In the genomic region with DNA sequence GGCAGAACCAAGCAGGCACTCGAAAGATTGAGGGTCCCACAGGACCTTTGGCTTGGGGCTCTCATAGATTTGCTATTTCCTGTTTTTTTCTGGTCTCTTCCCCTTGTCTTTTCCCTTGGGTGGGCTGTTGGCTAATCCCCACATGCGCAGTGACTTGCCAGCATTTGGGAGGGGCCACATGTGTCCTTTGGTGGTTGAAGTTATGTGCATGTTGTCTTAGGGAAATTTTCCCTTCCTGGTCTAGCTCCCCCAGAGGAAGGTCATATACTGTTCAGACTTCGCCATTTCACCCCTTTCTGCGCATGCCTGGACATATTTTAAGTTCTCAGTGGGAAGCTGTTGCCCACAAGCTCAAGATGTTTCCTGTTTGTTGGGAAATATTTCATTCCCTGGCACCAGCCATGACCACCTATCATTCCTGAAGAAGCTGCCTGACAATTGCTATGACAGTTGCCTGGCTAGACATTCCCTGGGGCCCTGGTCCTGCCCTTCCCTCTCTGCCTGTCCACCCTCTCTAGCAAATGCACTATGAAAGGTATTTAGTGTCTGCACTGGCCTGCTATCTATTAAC, we compare ENCODE assay signal across 1 cellular context.
TF ChIP-seq lines count a peak whose summit lies in the region.

No MANE protein-coding gene starts in this region.

TF ChIP-seq in K562, 482 proteins besides CTCF, POLR2A, EP300 and RAD21 (continues in another document):
- TF ChIP-seq IFI16 (CRISPR knock-in tag; IDR thresholded peaks at IDR 0.05) (no peak), ZNF134 (CRISPR knock-in tag; conservative IDR thresholded peaks at IDR 0.05) (no peak), ZNF589 (CRISPR knock-in tag; IDR thresholded peaks at IDR 0.05; ENCODE audit: low read depth) (no peak), NRF1 (conservative IDR thresholded peaks at IDR 0.05 in 1 of 2, IDR thresholded peaks at IDR 0.05 in 1 of 2) (peak; percentile 69 to 75), ARID3B (CRISPR knock-in tag; IDR thresholded peaks at IDR 0.05; ENCODE audit: borderline replicate concordance) (no peak), FOXM1 (IDR thresholded peaks at IDR 0.05; ENCODE audit: low read depth) (no peak), FOXM1 (CRISPR knock-in tag; IDR thresholded peaks at IDR 0.05; ENCODE audit: low read depth) (no peak), CBX3 (IDR thresholded peaks at IDR 0.05; ENCODE audit: borderline replicate concordance in 1 of 2, low read length in 2 of 2) (peak in 1 of 2 experiments; percentile 55; a peak in 1 of 3 replicates), NFYB (IDR thresholded peaks at IDR 0.05; ENCODE audit: extremely low read depth, insufficient read length) (no peak), ZBTB5 (IDR thresholded peaks at IDR 0.05) (no peak), SRSF3 (IDR thresholded peaks at IDR 0.05; ENCODE audit: insufficient read depth, low read length) (no peak), TRIM28 (IDR thresholded peaks at IDR 0.05) (no peak), ZHX1 (conservative IDR thresholded peaks at IDR 0.05; ENCODE audit: low read length) (no peak), ARNT (IDR thresholded peaks at IDR 0.05) (no peak), ETS2 (tag; IDR thresholded peaks at IDR 0.05; ENCODE audit: borderline replicate concordance, poor library complexity, severe bottlenecking) (no peak), PHF8 (IDR thresholded peaks at IDR 0.05; ENCODE audit: borderline replicate concordance, low read length) (no peak), MECOM (CRISPR knock-in tag; IDR thresholded peaks at IDR 0.05) (no peak), NR2C1 (IDR thresholded peaks at IDR 0.05) (peak; percentile 69), NR2C1 (tag; IDR thresholded peaks at IDR 0.05) (peak; percentile 80), KDM4B (IDR thresholded peaks at IDR 0.05; ENCODE audit: borderline replicate concordance in 2 of 2, low read depth in 1 of 2) (no peak), PCBP1 (IDR thresholded peaks at IDR 0.05; ENCODE audit: low read depth, low read length, poor library complexity, severe bottlenecking) (no peak), PCBP2 (IDR thresholded peaks at IDR 0.05; ENCODE audit: low read depth, low read length, poor library complexity, severe bottlenecking) (no peak), COPS2 (conservative IDR thresholded peaks at IDR 0.05) (no peak), NR2C2 (CRISPR knock-in tag; IDR thresholded peaks at IDR 0.05) (no peak), NR2C2 (tag; IDR thresholded peaks at IDR 0.05) (peak; percentile 76), TCF3 (CRISPR knock-in tag; IDR thresholded peaks at IDR 0.05) (no peak), ZNF165 (CRISPR knock-in tag; IDR thresholded peaks at IDR 0.05; ENCODE audit: borderline replicate concordance) (no peak), ZNF174 (CRISPR knock-in tag; IDR thresholded peaks at IDR 0.05) (no peak), XRCC3 (IDR thresholded peaks at IDR 0.05) (no peak), SP1 (CRISPR knock-in tag; IDR thresholded peaks at IDR 0.05) (no peak), CTCFL (IDR thresholded peaks at IDR 0.05; ENCODE audit: borderline replicate concordance, insufficient read depth, low read depth, low read length, poor library complexity, severe bottlenecking) (peak; percentile 50), ZNF764 (CRISPR knock-in tag; IDR thresholded peaks at IDR 0.05; ENCODE audit: low read depth) (no peak), POLR2AphosphoS2 (IDR thresholded peaks at IDR 0.05; ENCODE audit: low read length) (no peak), TOE1 (IDR thresholded peaks at IDR 0.05; ENCODE audit: borderline replicate concordance) (no peak), TOE1 (CRISPR knock-in tag; IDR thresholded peaks at IDR 0.05; ENCODE audit: borderline replicate concordance, low read depth) (no peak), GABPB2 (CRISPR knock-in tag; conservative IDR thresholded peaks at IDR 0.05) (no peak), ZNF586 (CRISPR knock-in tag; conservative IDR thresholded peaks at IDR 0.05) (no peak), FOXA3 (CRISPR knock-in tag; conservative IDR thresholded peaks at IDR 0.05 in 1 of 2, IDR thresholded peaks at IDR 0.05 in 1 of 2) (0 out of 4 replicates have a peak, but pooled peaks of 1 of the 2 experiments have one; percentile 20), SAFB2 (IDR thresholded peaks at IDR 0.05; ENCODE audit: borderline replicate concordance, low read depth, low read length, severe bottlenecking) (no peak), GABPA (tag; conservative IDR thresholded peaks at IDR 0.05; ENCODE audit: low read depth) (no peak), DMBX1 (CRISPR knock-in tag; IDR thresholded peaks at IDR 0.05; ENCODE audit: borderline replicate concordance) (no peak), KLF1 (tag; IDR thresholded peaks at IDR 0.05) (no peak), PURB (CRISPR knock-in tag; IDR thresholded peaks at IDR 0.05; ENCODE audit: low read depth) (no peak), EHMT2 (IDR thresholded peaks at IDR 0.05) (peak; percentile 96)
- TF ChIP-seq, protein P1, sequence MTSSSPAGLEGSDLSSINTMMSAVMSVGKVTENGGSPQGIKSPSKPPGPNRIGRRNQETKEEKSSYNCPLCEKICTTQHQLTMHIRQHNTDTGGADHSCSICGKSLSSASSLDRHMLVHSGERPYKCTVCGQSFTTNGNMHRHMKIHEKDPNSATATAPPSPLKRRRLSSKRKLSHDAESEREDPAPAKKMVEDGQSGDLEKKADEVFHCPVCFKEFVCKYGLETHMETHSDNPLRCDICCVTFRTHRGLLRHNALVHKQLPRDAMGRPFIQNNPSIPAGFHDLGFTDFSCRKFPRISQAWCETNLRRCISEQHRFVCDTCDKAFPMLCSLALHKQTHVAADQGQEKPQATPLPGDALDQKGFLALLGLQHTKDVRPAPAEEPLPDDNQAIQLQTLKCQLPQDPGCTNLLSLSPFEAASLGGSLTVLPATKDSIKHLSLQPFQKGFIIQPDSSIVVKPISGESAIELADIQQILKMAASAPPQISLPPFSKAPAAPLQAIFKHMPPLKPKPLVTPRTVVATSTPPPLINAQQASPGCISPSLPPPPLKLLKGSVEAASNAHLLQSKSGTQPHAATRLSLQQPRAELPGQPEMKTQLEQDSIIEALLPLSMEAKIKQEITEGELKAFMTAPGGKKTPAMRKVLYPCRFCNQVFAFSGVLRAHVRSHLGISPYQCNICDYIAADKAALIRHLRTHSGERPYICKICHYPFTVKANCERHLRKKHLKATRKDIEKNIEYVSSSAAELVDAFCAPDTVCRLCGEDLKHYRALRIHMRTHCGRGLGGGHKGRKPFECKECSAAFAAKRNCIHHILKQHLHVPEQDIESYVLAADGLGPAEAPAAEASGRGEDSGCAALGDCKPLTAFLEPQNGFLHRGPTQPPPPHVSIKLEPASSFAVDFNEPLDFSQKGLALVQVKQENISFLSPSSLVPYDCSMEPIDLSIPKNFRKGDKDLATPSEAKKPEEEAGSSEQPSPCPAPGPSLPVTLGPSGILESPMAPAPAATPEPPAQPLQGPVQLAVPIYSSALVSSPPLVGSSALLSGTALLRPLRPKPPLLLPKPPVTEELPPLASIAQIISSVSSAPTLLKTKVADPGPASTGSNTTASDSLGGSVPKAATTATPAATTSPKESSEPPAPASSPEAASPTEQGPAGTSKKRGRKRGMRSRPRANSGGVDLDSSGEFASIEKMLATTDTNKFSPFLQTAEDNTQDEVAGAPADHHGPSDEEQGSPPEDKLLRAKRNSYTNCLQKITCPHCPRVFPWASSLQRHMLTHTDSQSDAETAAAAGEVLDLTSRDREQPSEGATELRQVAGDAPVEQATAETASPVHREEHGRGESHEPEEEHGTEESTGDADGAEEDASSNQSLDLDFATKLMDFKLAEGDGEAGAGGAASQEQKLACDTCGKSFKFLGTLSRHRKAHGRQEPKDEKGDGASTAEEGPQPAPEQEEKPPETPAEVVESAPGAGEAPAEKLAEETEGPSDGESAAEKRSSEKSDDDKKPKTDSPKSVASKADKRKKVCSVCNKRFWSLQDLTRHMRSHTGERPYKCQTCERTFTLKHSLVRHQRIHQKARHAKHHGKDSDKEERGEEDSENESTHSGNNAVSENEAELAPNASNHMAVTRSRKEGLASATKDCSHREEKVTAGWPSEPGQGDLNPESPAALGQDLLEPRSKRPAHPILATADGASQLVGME (CRISPR knock-in tag; IDR thresholded peaks at IDR 0.05): no peak
- TF ChIP-seq, protein P2, sequence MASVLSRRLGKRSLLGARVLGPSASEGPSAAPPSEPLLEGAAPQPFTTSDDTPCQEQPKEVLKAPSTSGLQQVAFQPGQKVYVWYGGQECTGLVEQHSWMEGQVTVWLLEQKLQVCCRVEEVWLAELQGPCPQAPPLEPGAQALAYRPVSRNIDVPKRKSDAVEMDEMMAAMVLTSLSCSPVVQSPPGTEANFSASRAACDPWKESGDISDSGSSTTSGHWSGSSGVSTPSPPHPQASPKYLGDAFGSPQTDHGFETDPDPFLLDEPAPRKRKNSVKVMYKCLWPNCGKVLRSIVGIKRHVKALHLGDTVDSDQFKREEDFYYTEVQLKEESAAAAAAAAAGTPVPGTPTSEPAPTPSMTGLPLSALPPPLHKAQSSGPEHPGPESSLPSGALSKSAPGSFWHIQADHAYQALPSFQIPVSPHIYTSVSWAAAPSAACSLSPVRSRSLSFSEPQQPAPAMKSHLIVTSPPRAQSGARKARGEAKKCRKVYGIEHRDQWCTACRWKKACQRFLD (CRISPR knock-in tag; IDR thresholded peaks at IDR 0.05): no peak
- TF ChIP-seq, protein P3, sequence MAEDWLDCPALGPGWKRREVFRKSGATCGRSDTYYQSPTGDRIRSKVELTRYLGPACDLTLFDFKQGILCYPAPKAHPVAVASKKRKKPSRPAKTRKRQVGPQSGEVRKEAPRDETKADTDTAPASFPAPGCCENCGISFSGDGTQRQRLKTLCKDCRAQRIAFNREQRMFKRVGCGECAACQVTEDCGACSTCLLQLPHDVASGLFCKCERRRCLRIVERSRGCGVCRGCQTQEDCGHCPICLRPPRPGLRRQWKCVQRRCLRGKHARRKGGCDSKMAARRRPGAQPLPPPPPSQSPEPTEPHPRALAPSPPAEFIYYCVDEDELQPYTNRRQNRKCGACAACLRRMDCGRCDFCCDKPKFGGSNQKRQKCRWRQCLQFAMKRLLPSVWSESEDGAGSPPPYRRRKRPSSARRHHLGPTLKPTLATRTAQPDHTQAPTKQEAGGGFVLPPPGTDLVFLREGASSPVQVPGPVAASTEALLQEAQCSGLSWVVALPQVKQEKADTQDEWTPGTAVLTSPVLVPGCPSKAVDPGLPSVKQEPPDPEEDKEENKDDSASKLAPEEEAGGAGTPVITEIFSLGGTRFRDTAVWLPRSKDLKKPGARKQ (CRISPR knock-in tag; IDR thresholded peaks at IDR 0.05): no peak
